Comparison of ENCODE assay signal across 24 cellular contexts in genomic region chr2:15817748-15818147, GRCh38.
"Had no signal": no experiment of that assay in that cellular context is flagged by ENCODE, and none has a peak within 500 bp of the region (broad histone marks: within the 10 kb centered on the region; RNA-seq: fewer than 3 reads in every experiment).

No MANE protein-coding gene starts in this region.

- H3K27ac Mint-ChIP-seq: naive thymus-derived CD4-positive, alpha-beta T cell; natural killer cell; stimulated activated effector memory CD8-positive, alpha-beta T cell treated with anti-CD3 and anti-CD28 coated beads, Interleukin-12 subunit alpha, Interleukin-12 subunit beta, amount 100 ng/mL, for 72 hours; stimulated activated naive B cell treated with anti-CD40 and anti-IgM and Interleukin-4, amounts not matched to agents 10 μg/mL and 1 μg/mL and 100 μg/mL, for 72 hours; stimulated activated naive CD8-positive, alpha-beta T cell treated with anti-CD3 and anti-CD28 coated beads, Interleukin-15, Interleukin-2, amounts not matched to agents 100 ng/mL and 50 ng/mL, for 24 hours had no signal

- H3K27me3 ChIP-seq: pancreas, right atrium auricular region, thyroid gland, tibial nerve, upper lobe of right lung, uterus had no signal

- H3K36me3 ChIP-seq: pancreas, prostate gland, right atrium auricular region, spleen, stomach, thoracic aorta, thyroid gland, tibial nerve, upper lobe of right lung, uterus had no signal

- H3K4me3 ChIP-seq: pancreas, prostate gland, right atrium auricular region, skin epidermis, smooth muscle cell, spleen, stomach, thoracic aorta, thyroid gland, tibial nerve, upper lobe of right lung, uterus had no signal

- H3K9me3 ChIP-seq: pancreas, prostate gland, right atrium auricular region, spleen, stomach, thoracic aorta, thyroid gland, tibial nerve, upper lobe of right lung, uterus had no signal

- H3K27me3 Mint-ChIP-seq: type B pancreatic cell had no signal

- H3K4me2 ChIP-seq: smooth muscle cell had no signal

- H3K9me3 Mint-ChIP-seq: natural killer cell; stimulated activated effector memory CD8-positive, alpha-beta T cell treated with anti-CD3 and anti-CD28 coated beads, Interleukin-12 subunit alpha, Interleukin-12 subunit beta, amount 100 ng/mL, for 72 hours; stimulated activated naive B cell treated with anti-CD40 and anti-IgM and Interleukin-4, amounts not matched to agents 10 μg/mL and 1 μg/mL and 100 μg/mL, for 72 hours; stimulated activated naive CD8-positive, alpha-beta T cell treated with anti-CD3 and anti-CD28 coated beads, Interleukin-15, Interleukin-2, amounts not matched to agents 100 ng/mL and 50 ng/mL, for 24 hours; type B pancreatic cell had no signal

- H3K4me1 Mint-ChIP-seq: naive thymus-derived CD4-positive, alpha-beta T cell; natural killer cell; stimulated activated effector memory CD8-positive, alpha-beta T cell treated with anti-CD3 and anti-CD28 coated beads, Interleukin-12 subunit alpha, Interleukin-12 subunit beta, amount 100 ng/mL, for 72 hours; stimulated activated naive B cell treated with anti-CD40 and anti-IgM and Interleukin-4, amounts not matched to agents 10 μg/mL and 1 μg/mL and 100 μg/mL, for 72 hours had no signal

- H3K4me1 ChIP-seq: pancreas, prostate gland, right atrium auricular region, stomach, upper lobe of right lung, uterus had no signal

- DNase-seq: naive thymus-derived CD4-positive, alpha-beta T cell; natural killer cell; pancreas; retina; spleen; stimulated activated CD4-positive, alpha-beta T cell treated with anti-CD3 and anti-CD28 coated beads, Interleukin-12 subunit alpha, Interleukin-12 subunit beta, amount 100 ng/mL, for 4 hours; stimulated activated CD4-positive, alpha-beta T cell treated with anti-CD3 and anti-CD28 coated beads, Interleukin-2, amount 100 ng/mL, for 24 hours; stimulated activated CD4-positive, alpha-beta T cell treated with anti-CD3 and anti-CD28 coated beads, Interleukin-2, amount 100 ng/mL, for 48 hours; stimulated activated CD4-positive, alpha-beta T cell treated with anti-CD3 and anti-CD28 coated beads, Interleukin-4, amount 100 ng/mL, for 24 hours; stimulated activated naive B cell treated with anti-CD40 and anti-IgM and Interleukin-4, amounts not matched to agents 10 μg/mL and 1 μg/mL and 100 μg/mL, for 72 hours; stimulated activated naive CD4-positive, alpha-beta T cell treated with Interleukin-2 at 50 U/mL for 16 hours; stomach; thyroid gland; upper lobe of right lung; uterus had no signal

- H3K4me3 Mint-ChIP-seq: naive thymus-derived CD4-positive, alpha-beta T cell; natural killer cell; stimulated activated effector memory CD8-positive, alpha-beta T cell treated with anti-CD3 and anti-CD28 coated beads, Interleukin-12 subunit alpha, Interleukin-12 subunit beta, amount 100 ng/mL, for 72 hours; stimulated activated naive B cell treated with anti-CD40 and anti-IgM and Interleukin-4, amounts not matched to agents 10 μg/mL and 1 μg/mL and 100 μg/mL, for 72 hours; stimulated activated naive CD8-positive, alpha-beta T cell treated with anti-CD3 and anti-CD28 coated beads, Interleukin-15, Interleukin-2, amounts not matched to agents 100 ng/mL and 50 ng/mL, for 24 hours; type B pancreatic cell had no signal

- H3K27ac ChIP-seq: pancreas, prostate gland, right atrium auricular region, skin epidermis, spleen, stomach, thoracic aorta, thyroid gland, tibial nerve, upper lobe of right lung, uterus had no signal

- H3K36me3 Mint-ChIP-seq: naive thymus-derived CD4-positive, alpha-beta T cell; natural killer cell; stimulated activated effector memory CD8-positive, alpha-beta T cell treated with anti-CD3 and anti-CD28 coated beads, Interleukin-12 subunit alpha, Interleukin-12 subunit beta, amount 100 ng/mL, for 72 hours; stimulated activated naive B cell treated with anti-CD40 and anti-IgM and Interleukin-4, amounts not matched to agents 10 μg/mL and 1 μg/mL and 100 μg/mL, for 72 hours; type B pancreatic cell had no signal
